ENCODE assay signal across 14 cellular contexts in the genomic region with DNA sequence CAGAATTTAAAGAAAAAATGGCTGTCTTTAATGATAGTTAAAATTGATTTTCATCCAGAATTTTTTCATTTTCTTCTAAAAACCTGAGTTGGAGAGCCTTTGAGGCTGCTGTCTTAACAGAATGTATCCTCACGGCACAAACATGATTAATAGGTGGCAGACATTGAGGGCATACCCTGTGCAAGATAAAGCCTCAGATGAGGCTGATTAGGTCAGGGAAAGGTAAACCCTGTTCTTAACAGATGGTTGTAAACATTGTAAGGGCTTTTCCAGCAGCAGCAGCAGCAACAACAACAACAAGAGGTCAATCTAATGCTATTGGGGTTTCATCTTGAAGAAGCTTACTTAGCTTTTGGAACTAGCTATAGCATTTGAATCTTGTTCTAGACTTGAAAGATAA. TPM values are rescaled to one million over a fixed set of nuclear protein-coding genes. Genes with fewer than 3 reads are reported as not detected.
A peak's percentile ranks its signal among the peaks of the same experiment; 100 is the strongest.
DNase-seq lines count a peak whose midpoint lies in the region; ATAC-seq and TF ChIP-seq lines count a peak whose summit lies in the region.
"Had no signal": no experiment of that assay in that cellular context is flagged by ENCODE, and none has a peak within 500 bp of the region (broad histone marks: within the 10 kb centered on the region; RNA-seq: fewer than 3 reads in every experiment).

No MANE protein-coding gene starts in this region.

- no peaks in the 10 kb centered on the region for H3K9me3 ChIP-seq in T-helper 17 cell (ENCODE audit: control insufficient read depth, low read length, poor library complexity, severe bottlenecking)

- peaks cover 54% of the 10 kb centered on the region for H3K36me3 Mint-ChIP-seq in activated naive CD8-positive, alpha-beta T cell treated with anti-CD3 and anti-CD28 coated beads, Interleukin-2, amount 50 U/mL, for 24 hours (ENCODE audit: low read depth)
- H3K36me3 Mint-ChIP-seq in activated naive CD8-positive, alpha-beta T cell treated with anti-CD3 and anti-CD28 coated beads for 36 hours: peaks cover 74% of the 10 kb centered on the region
- H3K36me3 Mint-ChIP-seq in T-helper 17 cell (ENCODE audit: low read depth) (peaks cover 2% of the 10 kb centered on the region), mesothelial cell of epicardium (no peaks in the 10 kb centered on the region)

- DNase-seq in activated naive CD8-positive, alpha-beta T cell treated with anti-CD3 and anti-CD28 coated beads, Interleukin-2, amount 50 U/mL, for 24 hours: no peak
- no peak for DNase-seq in activated naive CD8-positive, alpha-beta T cell treated with anti-CD3 and anti-CD28 coated beads for 36 hours
- DNase-seq in T-helper 17 cell (no peak), mesothelial cell of epicardium (ENCODE audit: low spot score in 2 of 2, unreplicated experiment in 2 of 2) (no peak)
- DNase-seq in activated naive CD4-positive, alpha-beta T cell (lab: John Stamatoyannopoulos, UW): no peak
- no peak for DNase-seq in central memory CD4-positive, alpha-beta T cell
- DNase-seq: KG1, NCI-H1092 treated with DMSO at 0.1 percent for 48 hours, NCI-H1694 treated with DMSO at 0.1 percent for 48 hours, NCI-H345, NCI-H69 had no signal

- TF ChIP-seq CTCF in mesothelial cell of epicardium (IDR thresholded peaks at IDR 0.05; ENCODE audit: unreplicated experiment): no peak

- no peaks in the 10 kb centered on the region for H3K27me3 Mint-ChIP-seq in activated naive CD8-positive, alpha-beta T cell treated with anti-CD3 and anti-CD28 coated beads, Interleukin-2, amount 50 U/mL, for 24 hours
- no peaks in the 10 kb centered on the region for H3K27me3 Mint-ChIP-seq in activated naive CD8-positive, alpha-beta T cell treated with anti-CD3 and anti-CD28 coated beads for 36 hours
- H3K27me3 Mint-ChIP-seq in T-helper 17 cell (no peaks in the 10 kb centered on the region), mesothelial cell of epicardium (ENCODE audit: low read depth) (no peaks in the 10 kb centered on the region)

- ATAC-seq in activated naive CD8-positive, alpha-beta T cell treated with anti-CD3 and anti-CD28 coated beads, Interleukin-2, amount 50 U/mL, for 24 hours: no peak
- ATAC-seq in T-helper 17 cell (peak; percentile 44), GM18873 (IDR thresholded peaks at IDR 0.05; ENCODE audit: low FRiP score, unreplicated experiment) (no peak), GM19324 (IDR thresholded peaks at IDR 0.05; ENCODE audit: low FRiP score, unreplicated experiment) (no peak)

- H3K4me3 Mint-ChIP-seq in activated naive CD8-positive, alpha-beta T cell treated with anti-CD3 and anti-CD28 coated beads, Interleukin-2, amount 50 U/mL, for 24 hours: no peak overlapping the region
- no peak overlapping the region for H3K4me3 Mint-ChIP-seq in activated naive CD8-positive, alpha-beta T cell treated with anti-CD3 and anti-CD28 coated beads for 36 hours
- H3K4me3 Mint-ChIP-seq in T-helper 17 cell (no peak overlapping the region), mesothelial cell of epicardium (no peak overlapping the region)
- H3K4me3 Mint-ChIP-seq: CD14-positive monocyte had no signal

- peaks cover 85% of the 10 kb centered on the region for H3K4me1 Mint-ChIP-seq in activated naive CD8-positive, alpha-beta T cell treated with anti-CD3 and anti-CD28 coated beads, Interleukin-2, amount 50 U/mL, for 24 hours
- peaks cover 62% of the 10 kb centered on the region for H3K4me1 Mint-ChIP-seq in activated naive CD8-positive, alpha-beta T cell treated with anti-CD3 and anti-CD28 coated beads for 36 hours
- peaks cover 38% of the 10 kb centered on the region for H3K4me1 Mint-ChIP-seq in T-helper 17 cell
- H3K4me1 Mint-ChIP-seq in mesothelial cell of epicardium: peaks cover 18% of the 10 kb centered on the region

- peaks cover 3% of the 10 kb centered on the region for H3K9me3 Mint-ChIP-seq in activated naive CD8-positive, alpha-beta T cell treated with anti-CD3 and anti-CD28 coated beads, Interleukin-2, amount 50 U/mL, for 24 hours
- peaks cover 10% of the 10 kb centered on the region for H3K9me3 Mint-ChIP-seq in activated naive CD8-positive, alpha-beta T cell treated with anti-CD3 and anti-CD28 coated beads for 36 hours
- H3K9me3 Mint-ChIP-seq in mesothelial cell of epicardium: peaks cover 5% of the 10 kb centered on the region

- peak overlapping the region; percentile 9 for H3K27ac Mint-ChIP-seq in activated naive CD8-positive, alpha-beta T cell treated with anti-CD3 and anti-CD28 coated beads, Interleukin-2, amount 50 U/mL, for 24 hours
- no peak overlapping the region for H3K27ac Mint-ChIP-seq in activated naive CD8-positive, alpha-beta T cell treated with anti-CD3 and anti-CD28 coated beads for 36 hours
- H3K27ac Mint-ChIP-seq in T-helper 17 cell: peak overlapping the region; percentile 90
- peak overlapping the region; percentile 9 for H3K27ac Mint-ChIP-seq in mesothelial cell of epicardium

RNA-seq across cellular contexts. Expression of gene GNG2, which starts 17.4 kb away (rescaled TPM):
- 100 to 1,000 TPM; 131 to 132 TPM for total RNA-seq in activated naive CD8-positive, alpha-beta T cell treated with anti-CD3 and anti-CD28 coated beads for 36 hours
- total RNA-seq in T-helper 17 cell (100 to 1,000 TPM; 194 to 208 TPM), mesothelial cell of epicardium (47.2 to 56.2 TPM (median 52.4 TPM) in 3 replicates)
